Comparison of ENCODE assay signal across 2 cellular contexts in the genomic region with DNA sequence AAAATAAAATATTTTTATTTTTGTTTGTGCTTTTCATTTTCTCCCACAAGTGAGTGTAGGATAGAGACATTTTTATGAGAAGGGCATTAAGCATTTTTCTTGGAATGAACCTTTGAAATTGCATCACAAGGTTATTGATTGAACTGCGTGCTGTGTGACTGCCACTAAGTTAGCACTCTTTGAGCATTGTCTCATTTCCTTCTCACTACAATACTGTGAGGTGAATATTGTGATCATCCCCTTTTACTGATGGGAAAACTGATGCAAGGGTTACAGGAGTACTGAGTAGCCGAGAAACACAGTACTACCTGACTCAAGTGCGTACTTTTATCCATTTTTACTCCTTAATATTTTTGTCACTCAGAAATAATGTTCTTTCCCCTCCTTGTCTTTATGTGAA.
TF ChIP-seq lines count a peak whose summit lies in the region.

No MANE protein-coding gene starts in this region.

TF ChIP-seq in H1, 55 proteins besides CTCF, POLR2A, EP300 and RAD21 (continued from another document):
- TF ChIP-seq SIX5 (IDR thresholded peaks at IDR 0.05; ENCODE audit: low read depth, low read length) (no peak), SRF (IDR thresholded peaks at IDR 0.05; ENCODE audit: low read depth, low read length) (no peak), EGR1 (IDR thresholded peaks at IDR 0.05; ENCODE audit: borderline replicate concordance, low read depth, low read length) (no peak), CREB1 (IDR thresholded peaks at IDR 0.05) (no peak), CBX8 (IDR thresholded peaks at IDR 0.05; ENCODE audit: borderline replicate concordance, low read depth, low read length) (no peak), TEAD4 (IDR thresholded peaks at IDR 0.05; ENCODE audit: low read depth, low read length) (no peak), POLR2AphosphoS5 (IDR thresholded peaks at IDR 0.05; ENCODE audit: low read depth, low read length) (no peak), NRF1 (IDR thresholded peaks at IDR 0.05; ENCODE audit: low read depth, low read length) (no peak), SP1 (IDR thresholded peaks at IDR 0.05; ENCODE audit: low read depth, low read length) (no peak), TAF1 (IDR thresholded peaks at IDR 0.05; ENCODE audit: low read depth, low read length) (no peak), RXRA (IDR thresholded peaks at IDR 0.05; ENCODE audit: insufficient read depth, low read depth, low read length) (no peak), SIN3A (conservative IDR thresholded peaks at IDR 0.05 in 1 of 2, IDR thresholded peaks at IDR 0.05 in 1 of 2; ENCODE audit: low read depth in 1 of 2, low read length in 2 of 2) (no peak)
- TF ChIP-seq, protein P1, sequence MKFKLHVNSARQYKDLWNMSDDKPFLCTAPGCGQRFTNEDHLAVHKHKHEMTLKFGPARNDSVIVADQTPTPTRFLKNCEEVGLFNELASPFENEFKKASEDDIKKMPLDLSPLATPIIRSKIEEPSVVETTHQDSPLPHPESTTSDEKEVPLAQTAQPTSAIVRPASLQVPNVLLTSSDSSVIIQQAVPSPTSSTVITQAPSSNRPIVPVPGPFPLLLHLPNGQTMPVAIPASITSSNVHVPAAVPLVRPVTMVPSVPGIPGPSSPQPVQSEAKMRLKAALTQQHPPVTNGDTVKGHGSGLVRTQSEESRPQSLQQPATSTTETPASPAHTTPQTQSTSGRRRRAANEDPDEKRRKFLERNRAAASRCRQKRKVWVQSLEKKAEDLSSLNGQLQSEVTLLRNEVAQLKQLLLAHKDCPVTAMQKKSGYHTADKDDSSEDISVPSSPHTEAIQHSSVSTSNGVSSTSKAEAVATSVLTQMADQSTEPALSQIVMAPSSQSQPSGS (IDR thresholded peaks at IDR 0.05; ENCODE audit: low read length): no peak

TF ChIP-seq in neural cell, 6 proteins besides CTCF, POLR2A, EP300 and RAD21 (continued from another document):
- TF ChIP-seq, protein P2, sequence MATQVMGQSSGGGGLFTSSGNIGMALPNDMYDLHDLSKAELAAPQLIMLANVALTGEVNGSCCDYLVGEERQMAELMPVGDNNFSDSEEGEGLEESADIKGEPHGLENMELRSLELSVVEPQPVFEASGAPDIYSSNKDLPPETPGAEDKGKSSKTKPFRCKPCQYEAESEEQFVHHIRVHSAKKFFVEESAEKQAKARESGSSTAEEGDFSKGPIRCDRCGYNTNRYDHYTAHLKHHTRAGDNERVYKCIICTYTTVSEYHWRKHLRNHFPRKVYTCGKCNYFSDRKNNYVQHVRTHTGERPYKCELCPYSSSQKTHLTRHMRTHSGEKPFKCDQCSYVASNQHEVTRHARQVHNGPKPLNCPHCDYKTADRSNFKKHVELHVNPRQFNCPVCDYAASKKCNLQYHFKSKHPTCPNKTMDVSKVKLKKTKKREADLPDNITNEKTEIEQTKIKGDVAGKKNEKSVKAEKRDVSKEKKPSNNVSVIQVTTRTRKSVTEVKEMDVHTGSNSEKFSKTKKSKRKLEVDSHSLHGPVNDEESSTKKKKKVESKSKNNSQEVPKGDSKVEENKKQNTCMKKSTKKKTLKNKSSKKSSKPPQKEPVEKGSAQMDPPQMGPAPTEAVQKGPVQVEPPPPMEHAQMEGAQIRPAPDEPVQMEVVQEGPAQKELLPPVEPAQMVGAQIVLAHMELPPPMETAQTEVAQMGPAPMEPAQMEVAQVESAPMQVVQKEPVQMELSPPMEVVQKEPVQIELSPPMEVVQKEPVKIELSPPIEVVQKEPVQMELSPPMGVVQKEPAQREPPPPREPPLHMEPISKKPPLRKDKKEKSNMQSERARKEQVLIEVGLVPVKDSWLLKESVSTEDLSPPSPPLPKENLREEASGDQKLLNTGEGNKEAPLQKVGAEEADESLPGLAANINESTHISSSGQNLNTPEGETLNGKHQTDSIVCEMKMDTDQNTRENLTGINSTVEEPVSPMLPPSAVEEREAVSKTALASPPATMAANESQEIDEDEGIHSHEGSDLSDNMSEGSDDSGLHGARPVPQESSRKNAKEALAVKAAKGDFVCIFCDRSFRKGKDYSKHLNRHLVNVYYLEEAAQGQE (IDR thresholded peaks at IDR 0.05; ENCODE audit: borderline replicate concordance): no peak
- TF ChIP-seq TAF1 (IDR thresholded peaks at IDR 0.05; ENCODE audit: low read depth) (no peak), EZH2 (IDR thresholded peaks at IDR 0.05; ENCODE audit: borderline replicate concordance, insufficient read depth, low read length, poor library complexity, severe bottlenecking) (no peak), SMC3 (conservative IDR thresholded peaks at IDR 0.05; ENCODE audit: poor library complexity) (no peak)
